27 cellular contexts compared by ENCODE assay signal in genomic region chr5:19519448-19519847, GRCh38.
DNase-seq lines count a peak whose midpoint lies in the region; ATAC-seq, FAIRE-seq and TF ChIP-seq lines count a peak whose summit lies in the region.
"Had no signal": no experiment of that assay in that cellular context is flagged by ENCODE, and none has a peak within 500 bp of the region (broad histone marks: within the 10 kb centered on the region; RNA-seq: fewer than 3 reads in every experiment).

No MANE protein-coding gene starts in this region.

- TF ChIP-seq CTCF in Panc1 (IDR thresholded peaks at IDR 0.05) (no peak), H1 (IDR thresholded peaks at IDR 0.05; ENCODE audit: control extremely low read depth in 1 of 3, insufficient read depth in 1 of 3, low read depth in 1 of 3, low read length in 3 of 3) (no peak)

- BruUV-seq in Panc1 (replicated peaks; lab: Mats Ljungman, UMichigan): no TSS peak

- H2BK20ac ChIP-seq in H1 (ENCODE audit: low read length): no peak overlapping the region

- H3K9me3 ChIP-seq in Panc1 (ENCODE audit: control insufficient read depth, insufficient read depth, low read depth, low read length) (no peaks in the 10 kb centered on the region; the same call in 1 of the 2 replicates), H1 (ENCODE audit: insufficient read depth in 2 of 2, low read depth in 1 of 2, low read length in 1 of 2) (no peaks in the 10 kb centered on the region)
- H3K9me3 ChIP-seq: BE2C, MG63 had no signal

- no peak overlapping the region for H3K4ac ChIP-seq in H1 (replicated peaks; ENCODE audit: insufficient read length, low read depth, low read length)

- no peak overlapping the region for H2BK15ac ChIP-seq in H1 (ENCODE audit: low read length)

- H3K23me2 ChIP-seq in H1 (ENCODE audit: low read depth, low read length): no peaks in the 10 kb centered on the region

- FAIRE-seq in H1 (lab: Jason Lieb, UNC): no peak
- FAIRE-seq: GM18507, K562, RCC 7860 had no signal

- no peak overlapping the region for H3K9ac ChIP-seq in H1 (replicated peaks in 1 of 4; ENCODE audit: extremely low read depth in 1 of 4, low read depth in 3 of 4, low read length in 3 of 4)

- no peak for TF ChIP-seq RAD21 in H1 (IDR thresholded peaks at IDR 0.05 in 1 of 2, conservative IDR thresholded peaks at IDR 0.05 in 1 of 2; ENCODE audit: low read depth in 2 of 2, low read length in 2 of 2)

- H3K4me3 ChIP-seq in Panc1 (ENCODE audit: low read depth in 2 of 2, low read length in 2 of 2): peak overlapping the region in 1 of 2 experiments; percentile 0; a peak in 1 of 4 replicates
- no peak overlapping the region for H3K4me3 ChIP-seq in H1 (ENCODE audit: extremely low read depth in 1 of 4, insufficient read depth in 2 of 4, low read depth in 3 of 4, low read length in 4 of 4)
- H3K4me3 ChIP-seq: K562, MG63, SJSA1 had no signal

- no peak overlapping the region for H4K8ac ChIP-seq in H1 (ENCODE audit: extremely low read depth, insufficient read depth, low read length)

- no peaks in the 10 kb centered on the region for H3K79me2 ChIP-seq in H1 (ENCODE audit: control insufficient read depth in 1 of 2, insufficient read depth in 2 of 2, low read length in 2 of 2)

- no peak for TF ChIP-seq EP300 in H1 (IDR thresholded peaks at IDR 0.05; ENCODE audit: borderline replicate concordance in 1 of 2, low read depth in 2 of 2, low read length in 2 of 2)

- TF ChIP-seq POLR2A in H1 (IDR thresholded peaks at IDR 0.05; ENCODE audit: control extremely low read depth in 1 of 2, low read depth in 2 of 2, low read length in 2 of 2): no peak

- ATAC-seq in Panc1: peak; percentile 78
- ATAC-seq in GM21360 (IDR thresholded peaks at IDR 0.05; ENCODE audit: unreplicated experiment): no peak
- ATAC-seq: K562 had no signal

- no peak overlapping the region for H2BK120ac ChIP-seq in H1 (replicated peaks; ENCODE audit: low read depth, low read length)

- no peak overlapping the region for H2BK5ac ChIP-seq in H1 (ENCODE audit: low read depth, low read length)

- H2BK12ac ChIP-seq in H1 (ENCODE audit: low read depth, low read length): no peak overlapping the region

- DNase-seq in NCI-H226: peak; percentile 3
- no peak for DNase-seq in Panc1 (ENCODE audit: low read depth, low spot score)
- DNase-seq in H1 (ENCODE audit: low read depth in 1 of 2, low spot score in 2 of 2): no peak
- peak; percentile 25 for DNase-seq in renal cortical epithelial cell (ENCODE audit: low read depth)
- no peak for DNase-seq in HUDEP-2 (lab: John Stamatoyannopoulos, UW; ENCODE audit: unreplicated experiment in 76 of 76)
- no peak for DNase-seq in hippocampal formation (lab: John Stamatoyannopoulos, UW)
- DNase-seq: BE2C; CD8-positive, alpha-beta memory T cell; DMS 273 treated with DMSO at 0.1 percent for 48 hours; DMS79 treated with DMSO at 0.1 percent for 48 hours; H9; Kasumi-1; MG63; NCI-H1417; NCI-H187; NCI-H2081 treated with DMSO at 0.1 percent for 48 hours; NCI-H2171; NCI-H345; NCI-H510A treated with DMSO at 0.1 percent for 48 hours; NCI-H774; Right ventricle myocardium superior; T-helper 2 cell had no signal

- no peaks in the 10 kb centered on the region; the same call in 1 of the 2 replicates for H3K79me1 ChIP-seq in H1 (ENCODE audit: low read depth, low read length)

- POLR2A ChIA-PET in Panc1 (lab: Charles Lee): interaction anchor here (0.6 kb wide), 1 partner anchor 90 kb away, joined by 3 read pairs; no protein-coding TSS in a partner anchor
- POLR2A ChIA-PET in H1 (lab: Charles Lee; ENCODE audit: partially characterized antibody): no interaction called here

- H3K23ac ChIP-seq in H1 (ENCODE audit: insufficient read length): no peak overlapping the region

- H3K14ac ChIP-seq in H1 (ENCODE audit: insufficient read length): no peak overlapping the region

- WGBS in H1 (ENCODE audit: extremely low coverage in 1 of 2, insufficient coverage in 1 of 2, insufficient read length in 1 of 2, insufficient replicate concordance in 2 of 2, low coverage in 1 of 2, low lambda C conversion rate in 2 of 2, missing lambda C conversion rate in 1 of 2), 2 experiments: 93% methylated on average over 2 of the region's 2 CpGs; no CpG with 5 or more reads in 1 of the 2 experiments

- H3K18ac ChIP-seq in H1 (ENCODE audit: extremely low read depth, low read length): no peak overlapping the region

- intact Hi-C loops in Panc1 (cut with micrococcal nuclease; ENCODE audit: unreplicated experiment): no loop called here

- H4K5ac ChIP-seq in H1 (ENCODE audit: insufficient read length, low read depth, low read length): no peak overlapping the region

- CTCF ChIA-PET in Panc1 (lab: Charles Lee) (no interaction called here), H1 (lab: Charles Lee; ENCODE audit: partially characterized antibody) (interaction anchor here (0.9 kb wide), 1 partner anchor 22 kb away, joined by 3 read pairs; no protein-coding TSS in a partner anchor)

- H3K4me2 ChIP-seq in H1 (ENCODE audit: insufficient read depth in 1 of 2, low read depth in 2 of 2, low read length in 2 of 2): no peak overlapping the region

- peak overlapping the region; percentile 42; the same call in 1 of the 2 replicates for H3K27ac ChIP-seq in Panc1 (ENCODE audit: low read length)
- no peak overlapping the region for H3K27ac ChIP-seq in H1 (ENCODE audit: low read depth, low read length)
- H3K27ac ChIP-seq: SJSA1 had no signal

- no peak overlapping the region for H2AK5ac ChIP-seq in H1 (ENCODE audit: low read depth, low read length)

- H3K27me3 ChIP-seq in Panc1 (ENCODE audit: control insufficient read depth, insufficient read depth, low read length) (no peaks in the 10 kb centered on the region), H1 (replicated peaks in 1 of 4; ENCODE audit: control insufficient read depth in 3 of 4, extremely low read depth in 1 of 4, insufficient read depth in 3 of 4, low read length in 3 of 4) (no peaks in the 10 kb centered on the region)
- H3K27me3 ChIP-seq: BE2C, MG63, SJSA1 had no signal

- in situ Hi-C loops in Panc1 (cut with HindIII; ENCODE audit: low pct_unique_long_range_greater_than_20kb, low sequenced_read_pairs): no loop called here

- no peak overlapping the region for H3K56ac ChIP-seq in H1 (replicated peaks; ENCODE audit: insufficient read length, low read depth, low read length)

- 0 out of 2 replicates have a peak overlapping the region, but pooled peaks have one; percentile 11 for H2AFZ ChIP-seq in H1 (ENCODE audit: low read length)

- no peaks in the 10 kb centered on the region for H4K20me1 ChIP-seq in H1 (replicated peaks in 1 of 2; ENCODE audit: control insufficient read depth in 1 of 2, insufficient read depth in 2 of 2, low read length in 2 of 2)

- H4K91ac ChIP-seq in H1 (replicated peaks; ENCODE audit: insufficient read length, low read length): no peak overlapping the region

- no peaks in the 10 kb centered on the region for H3K36me3 ChIP-seq in Panc1 (ENCODE audit: control insufficient read depth, insufficient read depth, low read length)
- H3K36me3 ChIP-seq in H1 (ENCODE audit: control insufficient read depth in 2 of 4, insufficient read depth in 4 of 4, low read length in 3 of 4): no peaks in the 10 kb centered on the region
- H3K36me3 ChIP-seq: BE2C, MG63, SJSA1 had no signal

- peaks cover 4% of the 10 kb centered on the region; the same call in 1 of the 2 replicates for H3K4me1 ChIP-seq in Panc1 (ENCODE audit: control insufficient read depth, insufficient read depth, low read length)
- H3K4me1 ChIP-seq in H1 (replicated peaks in 1 of 4; ENCODE audit: control insufficient read depth in 3 of 4, insufficient read depth in 4 of 4, low read length in 3 of 4): no peaks in the 10 kb centered on the region
- H3K4me1 ChIP-seq: BE2C, SJSA1 had no signal

TF ChIP-seq in H1, 55 proteins besides CTCF, POLR2A, EP300 and RAD21:
- TF ChIP-seq TAF7 (optimal IDR thresholded peaks at IDR 0.05; ENCODE audit: borderline replicate concordance, low read depth, low read length) (no peak), NRF1 (IDR thresholded peaks at IDR 0.05; ENCODE audit: low read depth, low read length) (no peak), KDM4A (IDR thresholded peaks at IDR 0.05; ENCODE audit: low read depth, low read length, severe bottlenecking) (no peak), SIN3A (conservative IDR thresholded peaks at IDR 0.05 in 1 of 2, IDR thresholded peaks at IDR 0.05 in 1 of 2; ENCODE audit: low read depth in 1 of 2, low read length in 2 of 2) (no peak), MAX (IDR thresholded peaks at IDR 0.05) (no peak)

Comparison
In these comparisons a context has a peak if more than half of its experiments do, and no peak if none do; other contexts are left out.
1. DNase-seq: peak in NCI-H226 (single experiment) and renal cortical epithelial cell (single experiment); none in Panc1 (single experiment), H1 (0 of 2), HUDEP-2 (0 of 76) and hippocampal formation (0 of 2).